In genomic region chr1:58084266-58084665, GRCh38 we compare ENCODE assay signal across 19 cellular contexts.
"Had no signal": no experiment of that assay in that cellular context is flagged by ENCODE, and none has a peak within 500 bp of the region (broad histone marks: within the 10 kb centered on the region; RNA-seq: fewer than 3 reads in every experiment).

No MANE protein-coding gene starts in this region.

- ATAC-seq: naive thymus-derived CD8-positive, alpha-beta T cell; right cardiac atrium had no signal

- H3K27ac ChIP-seq: esophagus squamous epithelium, left ventricle myocardium inferior, skin epidermis, tibial nerve, vagina had no signal

- H3K4me3 ChIP-seq: esophagus squamous epithelium, left ventricle myocardium inferior, skin epidermis, tibial nerve, vagina had no signal

- H3K27ac Mint-ChIP-seq: activated CD4-positive, alpha-beta T cell treated with anti-CD3 and anti-CD28 coated beads, Interleukin-2, amount 10 ng/mL, durations not matched to agents 7 days and 5 days; activated naive CD4-positive, alpha-beta T cell treated with anti-CD3 and anti-CD28 coated beads, Interleukin-2, amount 10 ng/mL, durations not matched to agents 7 days and 5 days; activated T-helper 2 cell treated with anti-CD3 and anti-CD28 coated beads, Interferon-gamma antibody, Interleukin-2, Interleukin-4, amounts not matched to agents 10 μg/mL and 5 μg/mL and 100 μg/mL, durations not matched to agents 14 hours and 24 hours and 36 hours; memory B cell; naive thymus-derived CD8-positive, alpha-beta T cell had no signal

- FAIRE-seq: kidney had no signal

- H3K4me1 Mint-ChIP-seq: activated CD4-positive, alpha-beta T cell treated with anti-CD3 and anti-CD28 coated beads, Interleukin-2, amount 10 ng/mL, durations not matched to agents 7 days and 5 days; activated naive CD4-positive, alpha-beta T cell treated with anti-CD3 and anti-CD28 coated beads, Interleukin-2, amount 10 ng/mL, durations not matched to agents 7 days and 5 days; central memory CD8-positive, alpha-beta T cell; memory B cell; naive thymus-derived CD8-positive, alpha-beta T cell had no signal

- H3K27me3 Mint-ChIP-seq: activated CD4-positive, alpha-beta T cell treated with anti-CD3 and anti-CD28 coated beads, Interleukin-2, amount 10 ng/mL, durations not matched to agents 7 days and 5 days; activated naive CD4-positive, alpha-beta T cell treated with anti-CD3 and anti-CD28 coated beads, Interleukin-2, amount 10 ng/mL, durations not matched to agents 7 days and 5 days; brain had no signal

- H3K36me3 Mint-ChIP-seq: activated naive CD4-positive, alpha-beta T cell treated with anti-CD3 and anti-CD28 coated beads, Interleukin-2, amount 10 ng/mL, durations not matched to agents 7 days and 5 days; brain; memory B cell; naive thymus-derived CD8-positive, alpha-beta T cell had no signal

- H3K9me3 ChIP-seq: esophagus squamous epithelium, left ventricle myocardium inferior, tibial nerve, vagina had no signal

- H3K4me1 ChIP-seq: esophagus squamous epithelium, left ventricle myocardium inferior, vagina had no signal

- H3K27me3 ChIP-seq: esophagus squamous epithelium, tibial nerve, vagina had no signal

- H3K4me3 Mint-ChIP-seq: activated CD4-positive, alpha-beta T cell treated with anti-CD3 and anti-CD28 coated beads, Interleukin-2, amount 10 ng/mL, durations not matched to agents 7 days and 5 days; activated naive CD4-positive, alpha-beta T cell treated with anti-CD3 and anti-CD28 coated beads, Interleukin-2, amount 10 ng/mL, durations not matched to agents 7 days and 5 days; brain; central memory CD8-positive, alpha-beta T cell; memory B cell; naive thymus-derived CD8-positive, alpha-beta T cell had no signal

- H3K9me3 Mint-ChIP-seq: activated CD4-positive, alpha-beta T cell treated with anti-CD3 and anti-CD28 coated beads, Interleukin-2, amount 10 ng/mL, durations not matched to agents 7 days and 5 days; activated naive CD4-positive, alpha-beta T cell treated with anti-CD3 and anti-CD28 coated beads, Interleukin-2, amount 10 ng/mL, durations not matched to agents 7 days and 5 days; activated T-helper 2 cell treated with anti-CD3 and anti-CD28 coated beads, Interferon-gamma antibody, Interleukin-2, Interleukin-4, amounts not matched to agents 10 μg/mL and 5 μg/mL and 100 μg/mL, durations not matched to agents 14 hours and 24 hours and 36 hours; brain; central memory CD8-positive, alpha-beta T cell; memory B cell; naive thymus-derived CD8-positive, alpha-beta T cell had no signal

- DNase-seq: activated CD4-positive, alpha-beta T cell treated with anti-CD3 and anti-CD28 coated beads, Interleukin-2, amount 10 ng/mL, durations not matched to agents 7 days and 5 days; activated naive CD4-positive, alpha-beta T cell treated with anti-CD3 and anti-CD28 coated beads, Interleukin-2, amount 10 ng/mL, durations not matched to agents 7 days and 5 days; activated T-cell treated with anti-CD3 and anti-CD28 coated beads for 4 hours; cortex of kidney; effector CD4-positive, alpha-beta T cell; esophagus squamous epithelium; hypothalamus; kidney; left ventricle myocardium inferior; naive thymus-derived CD8-positive, alpha-beta T cell; nucleus accumbens; right cardiac atrium had no signal

- H3K36me3 ChIP-seq: esophagus squamous epithelium, left ventricle myocardium inferior, tibial nerve, vagina had no signal
